In the genomic region with DNA sequence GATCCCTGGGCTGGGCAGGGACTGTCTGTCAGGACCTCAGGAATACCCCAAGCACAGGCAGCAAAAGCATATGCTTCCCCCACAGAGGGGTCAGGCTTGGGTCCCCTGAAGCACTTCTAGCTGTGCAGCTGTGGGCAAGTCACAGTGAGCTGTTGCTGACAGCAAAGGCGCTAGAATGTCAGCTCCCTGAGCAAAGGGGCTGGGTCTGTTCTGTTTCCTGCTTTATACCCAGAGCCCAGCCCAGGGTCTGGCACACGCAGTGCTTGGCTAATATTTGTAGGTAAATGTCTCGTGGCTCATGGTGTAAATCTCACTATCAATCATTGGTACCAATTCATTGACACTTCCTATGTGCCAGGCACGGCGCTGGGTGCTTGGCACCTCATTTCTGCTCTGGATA, we compare ENCODE assay signal across 17 cellular contexts. TPM values are rescaled to one million over a fixed set of nuclear protein-coding genes. Genes with fewer than 3 reads are reported as not detected.
A peak's percentile ranks its signal among the peaks of the same experiment; 100 is the strongest.
DNase-seq lines count a peak whose midpoint lies in the region; ATAC-seq, FAIRE-seq and TF ChIP-seq lines count a peak whose summit lies in the region.
"Had no signal": no experiment of that assay in that cellular context is flagged by ENCODE, and none has a peak within 500 bp of the region (broad histone marks: within the 10 kb centered on the region; RNA-seq: fewer than 3 reads in every experiment).

No MANE protein-coding gene starts in this region.

- H3K9me3 ChIP-seq in A549 = no peaks in the 10 kb centered on the region
- no peaks in the 10 kb centered on the region for H3K9me3 ChIP-seq in gastrocnemius medialis

- H3K4me2 ChIP-seq in A549 = peak overlapping the region; percentile 13; the same call in 2 of the 3 replicates

- no peak for TF ChIP-seq RAD21 in A549 (conservative IDR thresholded peaks at IDR 0.05 in 1 of 2, IDR thresholded peaks at IDR 0.05 in 1 of 2)

- ATAC-seq in A549 = no peak
- no peak for ATAC-seq in GM18520 (IDR thresholded peaks at IDR 0.05; ENCODE audit: unreplicated experiment)
- no peak for ATAC-seq in gastrocnemius medialis
- ATAC-seq: Right ventricle myocardium inferior had no signal

- no peaks in the 10 kb centered on the region for H3K36me3 ChIP-seq in gastrocnemius medialis

- peaks cover 35% of the 10 kb centered on the region for H3K4me1 Mint-ChIP-seq in Calu3 (ENCODE audit: low read depth, unreplicated experiment)
- H3K4me1 Mint-ChIP-seq in nephron progenitor cell = peaks cover 40% of the 10 kb centered on the region
- H3K4me1 Mint-ChIP-seq: CD8-positive, alpha-beta memory T cell had no signal

- no peak for TF ChIP-seq CTCF in A549 (IDR thresholded peaks at IDR 0.05)
- TF ChIP-seq CTCF in Calu3 (IDR thresholded peaks at IDR 0.05; ENCODE audit: unreplicated experiment) = no peak
- TF ChIP-seq CTCF in nephron progenitor cell (IDR thresholded peaks at IDR 0.05) = no peak
- TF ChIP-seq CTCF in gastrocnemius medialis (IDR thresholded peaks at IDR 0.05 in 4 of 5, conservative IDR thresholded peaks at IDR 0.05 in 1 of 5) = no peak

- no peaks in the 10 kb centered on the region for H3K27me3 ChIP-seq in gastrocnemius medialis

- H3K27me3 Mint-ChIP-seq in Calu3 (ENCODE audit: unreplicated experiment) (no peaks in the 10 kb centered on the region), nephron progenitor cell (ENCODE audit: low read depth, poor library complexity) (peaks cover 8% of the 10 kb centered on the region)
- H3K27me3 Mint-ChIP-seq: B cell had no signal

- TF ChIP-seq EP300 in A549 (IDR thresholded peaks at IDR 0.05) = no peak

- intact Hi-C loops in Calu3 (cut with micrococcal nuclease; ENCODE audit: unreplicated experiment) (no loop called here), gastrocnemius medialis (cut with DNase I; ENCODE audit: low total_unique reads) (no loop called here)

- H3K4me1 ChIP-seq in A549 (peaks cover 92% of the 10 kb centered on the region), gastrocnemius medialis (no peaks in the 10 kb centered on the region)

- CTCF ChIA-PET in A549 (lab: Yijun Ruan, JAX) (interaction anchor here (1.9 kb wide), 1 partner anchor 11 kb away, joined by 6 read pairs; no protein-coding TSS in a partner anchor), Calu3 (lab: Charles Lee) (interaction anchor here (1.6 kb wide), 1 partner anchor 9 kb away, joined by 5 read pairs; no protein-coding TSS in a partner anchor)

- in situ Hi-C loops in gastrocnemius medialis (cut with MboI; ENCODE audit: low sequenced_read_pairs in 4 of 4) = loop anchor here in 1 of 4 donors (25.0 kb wide), 1 partner anchor 112 kb away; no protein-coding TSS in a partner anchor

- H3K4me3 ChIP-seq in A549 = no peak overlapping the region
- no peak overlapping the region for H3K4me3 ChIP-seq in gastrocnemius medialis

- H3K36me3 Mint-ChIP-seq in Calu3 (ENCODE audit: insufficient read depth, unreplicated experiment) (peaks cover 22% of the 10 kb centered on the region), nephron progenitor cell (ENCODE audit: low read depth) (no peaks in the 10 kb centered on the region)
- H3K36me3 Mint-ChIP-seq: CD8-positive, alpha-beta memory T cell had no signal

- WGBS in A549 (ENCODE audit: missing lambda C conversion rate) = 82% methylated on average over 5 of the region's 5 CpGs

- H3K9me3 Mint-ChIP-seq in Calu3 (ENCODE audit: low read depth, unreplicated experiment) (no peaks in the 10 kb centered on the region), nephron progenitor cell (no peaks in the 10 kb centered on the region)
- H3K9me3 Mint-ChIP-seq: CD8-positive, alpha-beta memory T cell; H9 had no signal

- no peak for FAIRE-seq in A549 (lab: Jason Lieb, UNC)

- TF ChIP-seq POLR2A in A549 (IDR thresholded peaks at IDR 0.05; ENCODE audit: low read length) (no peak), gastrocnemius medialis (IDR thresholded peaks at IDR 0.05) (no peak)

- DNase-seq in A549 (ENCODE audit: low read depth in 1 of 2, low spot score in 1 of 2) (no peak), Calu3 (no peak), epithelial cell of prostate (ENCODE audit: low read depth, low spot score) (no peak), nephron progenitor cell (no peak), AG08395 (ENCODE audit: low spot score) (no peak), SIG-M5 (lab: John Stamatoyannopoulos, UW) (no peak), gastrocnemius medialis (no peak)
- DNase-seq: CD8-positive, alpha-beta memory T cell; DMS 273 treated with DMSO at 0.1 percent for 48 hours; H9; Kasumi-1; NCI-H1417 treated with DMSO at 0.1 percent for 48 hours; NCI-H2081 treated with DMSO at 0.1 percent for 48 hours; NCI-H526 treated with DMSO at 0.1 percent for 48 hours had no signal

- POLR2A ChIA-PET in A549 (lab: Yijun Ruan, JAX) = no interaction called here

- BruUV-seq in Calu3 (replicated peaks; lab: Mats Ljungman, UMichigan) = no TSS peak

- H3K27ac ChIP-seq in A549 (peak overlapping the region; percentile 94 to 98), epithelial cell of prostate (peak overlapping the region; percentile 91), gastrocnemius medialis (no peak overlapping the region)

- H3K27ac Mint-ChIP-seq in Calu3 (ENCODE audit: unreplicated experiment) (peak overlapping the region; percentile 47), nephron progenitor cell (peak overlapping the region; percentile 62)
- H3K27ac Mint-ChIP-seq: B cell had no signal

- H3K4me3 Mint-ChIP-seq in Calu3 (ENCODE audit: low read depth, unreplicated experiment) (no peak overlapping the region), nephron progenitor cell (no peak overlapping the region)
- H3K4me3 Mint-ChIP-seq: B cell; CD8-positive, alpha-beta memory T cell; H9 had no signal

TF ChIP-seq in A549, 52 proteins besides CTCF, POLR2A, EP300 and RAD21:
- no peak for TF ChIP-seq CHD2 (IDR thresholded peaks at IDR 0.05; ENCODE audit: low read length, partially characterized antibody)
- TF ChIP-seq HDAC2 (IDR thresholded peaks at IDR 0.05) = no peak
- no peak for TF ChIP-seq FOSL2 (IDR thresholded peaks at IDR 0.05)
- TF ChIP-seq FOSL2 (CRISPR knock-in tag; IDR thresholded peaks at IDR 0.05) = 0 out of 2 replicates have a peak, but pooled peaks have one; percentile 1
- TF ChIP-seq HEYL (CRISPR knock-in tag; IDR thresholded peaks at IDR 0.05) = no peak

RNA-seq across cellular contexts. Expression of a gene that starts 16.6 kb away (rescaled TPM):
- 147 and 200 TPM in 2 replicates for polyA plus RNA-seq in A549 (2011; rRNA removed)
- 170 and 183 TPM in 2 replicates for polyA plus RNA-seq in A549 (2012; cell fraction: cytosol; rRNA removed)
- 347 and 385 TPM in 2 replicates for polyA plus RNA-seq in A549 (2012; cell fraction: nucleus; rRNA removed)
- polyA plus RNA-seq in A549 (2017; fragmentation: RNase III; extraction: RNeasy Plus Mini Kit Qiagen cat#74134 plus additional on column Dnase treatment) = 192 to 240 TPM (median 228 TPM) in 3 replicates
- polyA minus RNA-seq in A549 (2011; rRNA and poly(A)+ RNA removed) = 215 and 250 TPM in 2 replicates
- 338 and 423 TPM in 2 replicates for total RNA-seq in Calu3 (2022)
- 100 to 1,000 TPM in 3 of 4 donors, 10 to 100 TPM in 1; 71.1 to 127 (median 124) TPM for total RNA-seq in gastrocnemius medialis

RNA-seq across cellular contexts. Expression of a gene that starts 53.7 kb away (rescaled TPM):
- not detected in 2 replicates for polyA plus RNA-seq in A549 (2011; rRNA removed)
- not detected in 2 replicates for polyA plus RNA-seq in A549 (2012; cell fraction: cytosol; rRNA removed)
- polyA plus RNA-seq in A549 (2012; cell fraction: nucleus; rRNA removed) = not detected in 2 replicates
- not detected in 3 replicates for polyA plus RNA-seq in A549 (2017; fragmentation: RNase III; extraction: RNeasy Plus Mini Kit Qiagen cat#74134 plus additional on column Dnase treatment)
- polyA minus RNA-seq in A549 (2011; rRNA and poly(A)+ RNA removed) = not detected in 2 replicates
- total RNA-seq in Calu3 (2022) = not detected in 2 replicates
- total RNA-seq in gastrocnemius medialis = not detected
- total RNA-seq: CD8-positive, alpha-beta memory T cell; Right ventricle myocardium inferior had no signal
- polyA plus RNA-seq: CD8-positive, alpha-beta memory T cell had no signal

Comparison
In these comparisons a context has a peak if more than half of its experiments do, and no peak if none do; other contexts are left out.
1. H3K27ac ChIP-seq: peak in A549 (2 of 2) and epithelial cell of prostate (single experiment); none in gastrocnemius medialis (0 of 4).